22 cellular contexts compared by ENCODE assay signal in the genomic region with DNA sequence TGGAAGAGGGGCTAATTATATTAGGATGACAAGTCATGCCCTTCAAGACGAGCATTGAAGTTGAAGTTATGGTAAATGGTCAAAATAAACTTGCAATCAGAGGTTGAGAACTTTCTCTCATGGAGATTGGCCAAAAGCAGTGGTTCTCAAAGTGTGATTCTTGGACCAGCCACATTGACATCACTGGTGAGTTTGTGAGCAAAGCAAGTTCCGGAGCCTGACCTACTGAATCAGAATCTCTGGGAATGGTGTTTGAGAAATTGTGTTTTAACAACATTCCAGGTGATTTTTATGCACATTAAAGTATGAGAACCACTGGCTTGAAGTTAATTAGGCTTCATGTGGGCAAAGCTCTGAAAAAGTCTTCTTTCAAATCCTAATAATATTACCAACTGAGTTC.
"Had no signal": no experiment of that assay in that cellular context is flagged by ENCODE, and none has a peak within 500 bp of the region (broad histone marks: within the 10 kb centered on the region; RNA-seq: fewer than 3 reads in every experiment).

No MANE protein-coding gene starts in this region.

- H3K27ac Mint-ChIP-seq: activated CD8-positive, alpha-beta T cell treated with anti-CD3 and anti-CD28 coated beads, Interleukin-2, amount 10 ng/mL, durations not matched to agents 7 days and 5 days; activated T-cell treated with anti-CD3 and anti-CD28 coated beads, Interleukin-2, amount 50 U/mL, for 24 hours; effector memory CD8-positive, alpha-beta T cell; naive thymus-derived CD4-positive, alpha-beta T cell; stimulated activated naive CD8-positive, alpha-beta T cell treated with anti-CD3 and anti-CD28 coated beads, Interleukin-15, Interleukin-2, amounts not matched to agents 100 ng/mL and 50 ng/mL, for 24 hours had no signal

- H3K27ac ChIP-seq: cardiac muscle cell, gastrocnemius medialis, heart left ventricle, suprapubic skin, transverse colon, uterus had no signal

- H3K9me3 ChIP-seq: gastrocnemius medialis, heart left ventricle, suprapubic skin, transverse colon, uterus had no signal

- H3K27me3 ChIP-seq: gastrocnemius medialis, suprapubic skin, transverse colon, uterus had no signal

- H3K36me3 Mint-ChIP-seq: naive thymus-derived CD4-positive, alpha-beta T cell had no signal

- H3K4me1 Mint-ChIP-seq: naive thymus-derived CD4-positive, alpha-beta T cell had no signal

- H3K9me3 Mint-ChIP-seq: activated T-cell treated with anti-CD3 and anti-CD28 coated beads, Interleukin-2, amount 50 U/mL, for 24 hours; stimulated activated naive CD8-positive, alpha-beta T cell treated with anti-CD3 and anti-CD28 coated beads, Interleukin-15, Interleukin-2, amounts not matched to agents 100 ng/mL and 50 ng/mL, for 24 hours had no signal

- H3K4me3 ChIP-seq: cardiac muscle cell, gastrocnemius medialis, heart left ventricle, skin epidermis, suprapubic skin, transverse colon, uterus had no signal

- H3K36me3 ChIP-seq: cardiac muscle cell, gastrocnemius medialis, heart left ventricle, suprapubic skin, transverse colon, uterus had no signal

- H3K4me1 ChIP-seq: gastrocnemius medialis, suprapubic skin, transverse colon, uterus had no signal

- DNase-seq: activated CD4-positive, alpha-beta T cell treated with anti-CD3 and anti-CD28 coated beads for 48 hours; activated CD4-positive, CD25-positive, alpha-beta regulatory T cell; activated CD8-positive, alpha-beta T cell treated with anti-CD3 and anti-CD28 coated beads, Interleukin-2, amount 10 ng/mL, durations not matched to agents 7 days and 5 days; activated naive CD4-positive, alpha-beta T cell treated with anti-CD3 and anti-CD28 coated beads, Interleukin-2, amount 50 U/mL, for 16 hours; activated T-cell treated with anti-CD3 and anti-CD28 coated beads, Interleukin-2, amount 50 U/mL, for 24 hours; effector memory CD8-positive, alpha-beta T cell; gastrocnemius medialis; heart left ventricle; kidney; mesenchymal stem cell; naive thymus-derived CD4-positive, alpha-beta T cell; posterior cingulate gyrus; retina; stimulated activated CD4-positive, alpha-beta T cell treated with anti-CD3 and anti-CD28 coated beads, Interleukin-15, amount 100 ng/mL, for 24 hours; stimulated activated CD4-positive, alpha-beta T cell treated with anti-CD3 and anti-CD28 coated beads, Interleukin-2, amount 100 ng/mL, for 48 hours; T1000; transverse colon; uterus had no signal

- H3K4me3 Mint-ChIP-seq: activated CD8-positive, alpha-beta T cell treated with anti-CD3 and anti-CD28 coated beads, Interleukin-2, amount 10 ng/mL, durations not matched to agents 7 days and 5 days; activated T-cell treated with anti-CD3 and anti-CD28 coated beads, Interleukin-2, amount 50 U/mL, for 24 hours; effector memory CD8-positive, alpha-beta T cell; naive thymus-derived CD4-positive, alpha-beta T cell; stimulated activated naive CD8-positive, alpha-beta T cell treated with anti-CD3 and anti-CD28 coated beads, Interleukin-15, Interleukin-2, amounts not matched to agents 100 ng/mL and 50 ng/mL, for 24 hours had no signal

- ATAC-seq: activated CD8-positive, alpha-beta T cell treated with anti-CD3 and anti-CD28 coated beads, Interleukin-2, amount 10 ng/mL, durations not matched to agents 7 days and 5 days; effector memory CD8-positive, alpha-beta T cell; gastrocnemius medialis; heart left ventricle; naive thymus-derived CD4-positive, alpha-beta T cell had no signal
